7 cellular contexts compared by ENCODE assay signal in the genomic region with DNA sequence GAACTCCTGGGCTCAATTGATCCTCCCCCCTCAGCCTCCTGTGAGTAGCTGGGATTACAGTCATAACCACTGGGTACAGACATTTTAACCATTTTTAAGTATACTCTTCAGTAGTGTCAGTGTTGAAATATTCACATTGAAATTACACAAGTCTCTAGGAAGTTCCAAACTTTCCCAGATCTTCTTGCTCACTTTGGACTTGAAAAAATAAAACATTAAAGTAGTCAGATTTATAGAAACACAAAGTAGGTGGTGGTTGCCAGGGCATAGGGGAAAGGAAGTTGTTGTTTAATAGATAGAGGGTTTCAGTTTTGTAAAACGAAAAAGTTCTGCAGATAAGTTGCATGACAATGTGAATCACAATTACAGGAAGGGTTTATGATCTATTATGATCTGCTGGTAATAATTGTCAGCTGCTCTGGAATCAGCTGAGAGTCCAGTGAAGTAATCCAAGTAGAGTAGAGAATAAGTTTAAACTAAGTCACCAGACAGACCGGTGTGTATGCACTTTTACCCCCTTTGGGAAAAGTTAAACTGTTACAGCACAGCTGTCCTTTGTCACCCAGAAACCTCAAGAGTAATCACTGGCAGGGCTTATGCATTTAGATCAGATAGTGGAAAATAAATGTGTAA. TPM values are rescaled to one million over a fixed set of nuclear protein-coding genes. Genes with fewer than 3 reads are reported as not detected.
DNase-seq lines count a peak whose midpoint lies in the region; ATAC-seq and TF ChIP-seq lines count a peak whose summit lies in the region.

No MANE protein-coding gene starts in this region.

- H3K4me1 Mint-ChIP-seq in natural killer cell: peaks cover 52 to 72% of the 10 kb centered on the region in 2 donors

- H3K27me3 Mint-ChIP-seq in natural killer cell (ENCODE audit: low read depth in 2 of 2): no peaks in the 10 kb centered on the region

- peak; percentile 67 for ATAC-seq in GM19023 (IDR thresholded peaks at IDR 0.05; ENCODE audit: unreplicated experiment)
- peak; percentile 83 for ATAC-seq in HG03108 (IDR thresholded peaks at IDR 0.05; ENCODE audit: unreplicated experiment)
- peak; percentile 68 to 78 (median 77) for ATAC-seq in natural killer cell
- no peak for ATAC-seq in GM21526 (IDR thresholded peaks at IDR 0.05; ENCODE audit: low FRiP score, unreplicated experiment)
- ATAC-seq in HG03520 (IDR thresholded peaks at IDR 0.05; ENCODE audit: unreplicated experiment): no peak

- intact Hi-C loops in natural killer cell (cut with micrococcal nuclease): loop anchor here (1.0 kb wide), 1 partner anchor 8 kb away; no protein-coding TSS in a partner anchor

- peak overlapping the region; percentile 81 for H3K4me3 Mint-ChIP-seq in natural killer cell

- H3K9me3 Mint-ChIP-seq in natural killer cell: no peaks in the 10 kb centered on the region

- H3K27ac Mint-ChIP-seq in natural killer cell: peak overlapping the region; percentile 88 to 92

- no peak for TF ChIP-seq CTCF in natural killer cell (IDR thresholded peaks at IDR 0.05)

- peak; percentile 61 for DNase-seq in amniotic epithelial cell (ENCODE audit: low read depth)
- no peak for DNase-seq in natural killer cell
- no peak for DNase-seq in HK-2 (ENCODE audit: unreplicated experiment)

- no peaks in the 10 kb centered on the region for H3K36me3 Mint-ChIP-seq in natural killer cell

RNA-seq across cellular contexts. Expression of gene PCNX1, which starts 27.4 kb away (rescaled TPM):
- total RNA-seq in natural killer cell: 100 to 1,000 TPM in 2 of 3 donors, 10 to 100 TPM in 1; 79.8 to 124 (median 119) TPM

Comparison
In these comparisons a context has a peak if more than half of its experiments do, and no peak if none do; other contexts are left out.
1. ATAC-seq: peak in GM19023 (single experiment), HG03108 (single experiment) and natural killer cell (3 of 3); none in GM21526 (single experiment) and HG03520 (single experiment).